ENCODE assay signal across 20 cellular contexts in the genomic region with DNA sequence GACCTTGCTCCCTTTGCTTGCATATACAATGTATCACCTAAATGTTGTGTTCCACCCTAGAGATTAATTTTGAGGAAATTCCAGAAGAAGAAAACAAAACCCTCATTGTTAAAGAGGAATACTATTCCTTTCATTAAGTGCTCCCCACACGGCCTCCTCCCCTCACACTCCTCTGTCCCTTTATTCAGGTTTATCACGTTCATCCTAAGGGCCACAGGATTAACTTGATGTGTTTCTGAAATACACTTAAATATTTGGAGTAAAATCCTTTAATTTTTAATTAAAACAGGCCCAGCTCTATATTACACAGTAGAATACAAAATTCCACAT.
A peak's percentile ranks its signal among the peaks of the same experiment; 100 is the strongest.
DNase-seq lines count a peak whose midpoint lies in the region; ATAC-seq and TF ChIP-seq lines count a peak whose summit lies in the region.
"Had no signal": no experiment of that assay in that cellular context is flagged by ENCODE, and none has a peak within 500 bp of the region (broad histone marks: within the 10 kb centered on the region; RNA-seq: fewer than 3 reads in every experiment).

No MANE protein-coding gene starts in this region.

- DNase-seq in activated naive CD4-positive, alpha-beta T cell treated with anti-CD3 and anti-CD28 coated beads, Interleukin-2, amount 50 U/mL, for 72 hours (ENCODE audit: low spot score in 2 of 2) = no peak
- no peak for DNase-seq in mesothelial cell of epicardium (ENCODE audit: low spot score in 2 of 2, unreplicated experiment in 2 of 2)
- peak; percentile 79 for DNase-seq in testis
- no peak for DNase-seq in mucosa of descending colon
- DNase-seq: AML-193; CD4-positive, alpha-beta T cell; DMS 273 treated with DMSO at 0.1 percent for 48 hours; DMS53; DND-41; EL; GM23248 had no signal

- H3K27me3 Mint-ChIP-seq in activated naive CD4-positive, alpha-beta T cell treated with anti-CD3 and anti-CD28 coated beads, Interleukin-2, amount 50 U/mL, for 24 hours = no peaks in the 10 kb centered on the region
- H3K27me3 Mint-ChIP-seq in activated T-helper 17 cell treated with anti-CD3 and anti-CD28 coated beads, Interleukin-2, amount 50 U/mL, for 72 hours = no peaks in the 10 kb centered on the region
- no peaks in the 10 kb centered on the region for H3K27me3 Mint-ChIP-seq in mesothelial cell of epicardium (ENCODE audit: low read depth)
- H3K27me3 Mint-ChIP-seq: CD4-positive, alpha-beta T cell had no signal

- H3K4me1 Mint-ChIP-seq in activated naive CD4-positive, alpha-beta T cell treated with anti-CD3 and anti-CD28 coated beads, Interleukin-2, amount 50 U/mL, for 24 hours = peaks cover 18% of the 10 kb centered on the region
- peaks cover 4% of the 10 kb centered on the region for H3K4me1 Mint-ChIP-seq in activated T-helper 17 cell treated with anti-CD3 and anti-CD28 coated beads, Interleukin-2, amount 50 U/mL, for 72 hours
- H3K4me1 Mint-ChIP-seq in mesothelial cell of epicardium = peaks cover 15% of the 10 kb centered on the region

- peak overlapping the region; percentile 49 for H3K27ac Mint-ChIP-seq in activated naive CD4-positive, alpha-beta T cell treated with anti-CD3 and anti-CD28 coated beads, Interleukin-2, amount 50 U/mL, for 24 hours
- peak overlapping the region in 1 of 2 donors; percentile 10 for H3K27ac Mint-ChIP-seq in activated naive CD4-positive, alpha-beta T cell treated with anti-CD3 and anti-CD28 coated beads, Interleukin-2, amount 50 U/mL, for 72 hours
- H3K27ac Mint-ChIP-seq in activated T-helper 17 cell treated with anti-CD3 and anti-CD28 coated beads, Interleukin-2, amount 50 U/mL, for 72 hours = peak overlapping the region; percentile 48
- peak overlapping the region; percentile 26 for H3K27ac Mint-ChIP-seq in mesothelial cell of epicardium
- H3K27ac Mint-ChIP-seq: CD4-positive, alpha-beta T cell had no signal

- H3K27me3 ChIP-seq in testis = no peaks in the 10 kb centered on the region

- no peak overlapping the region for H3K4me3 ChIP-seq in testis
- no peak overlapping the region for H3K4me3 ChIP-seq in mucosa of descending colon
- H3K4me3 ChIP-seq: A549, GM12878, GM23248, HAP-1 had no signal

- no peak overlapping the region for H3K4me3 Mint-ChIP-seq in activated naive CD4-positive, alpha-beta T cell treated with anti-CD3 and anti-CD28 coated beads, Interleukin-2, amount 50 U/mL, for 24 hours
- no peak overlapping the region for H3K4me3 Mint-ChIP-seq in activated T-helper 17 cell treated with anti-CD3 and anti-CD28 coated beads, Interleukin-2, amount 50 U/mL, for 72 hours
- H3K4me3 Mint-ChIP-seq in mesothelial cell of epicardium = no peak overlapping the region
- H3K4me3 Mint-ChIP-seq: CD4-positive, alpha-beta T cell had no signal

- TF ChIP-seq CTCF in mesothelial cell of epicardium (IDR thresholded peaks at IDR 0.05; ENCODE audit: unreplicated experiment) (no peak), testis (IDR thresholded peaks at IDR 0.05) (no peak), mucosa of descending colon (IDR thresholded peaks at IDR 0.05) (no peak)

- intact Hi-C loops in testis (cut with DNase I; ENCODE audit: low total_unique reads) = no loop called here
- intact Hi-C loops in mucosa of descending colon (cut with DNase I, micrococcal nuclease) = no loop called here

- H3K9me3 Mint-ChIP-seq in activated naive CD4-positive, alpha-beta T cell treated with anti-CD3 and anti-CD28 coated beads, Interleukin-2, amount 50 U/mL, for 24 hours = no peaks in the 10 kb centered on the region
- H3K9me3 Mint-ChIP-seq in activated naive CD4-positive, alpha-beta T cell treated with anti-CD3 and anti-CD28 coated beads, Interleukin-2, amount 50 U/mL, for 72 hours = no peaks in the 10 kb centered on the region
- H3K9me3 Mint-ChIP-seq in activated T-helper 17 cell treated with anti-CD3 and anti-CD28 coated beads, Interleukin-2, amount 50 U/mL, for 72 hours = no peaks in the 10 kb centered on the region
- H3K9me3 Mint-ChIP-seq in mesothelial cell of epicardium = no peaks in the 10 kb centered on the region
- H3K9me3 Mint-ChIP-seq: CD4-positive, alpha-beta T cell had no signal

- H3K36me3 Mint-ChIP-seq in activated naive CD4-positive, alpha-beta T cell treated with anti-CD3 and anti-CD28 coated beads, Interleukin-2, amount 50 U/mL, for 24 hours = peaks cover 7% of the 10 kb centered on the region
- peaks cover 0 to 12% of the 10 kb centered on the region in 2 donors for H3K36me3 Mint-ChIP-seq in activated naive CD4-positive, alpha-beta T cell treated with anti-CD3 and anti-CD28 coated beads, Interleukin-2, amount 50 U/mL, for 72 hours
- H3K36me3 Mint-ChIP-seq in activated T-helper 17 cell treated with anti-CD3 and anti-CD28 coated beads, Interleukin-2, amount 50 U/mL, for 72 hours (ENCODE audit: low read depth) = peaks cover 4% of the 10 kb centered on the region
- peaks cover 4% of the 10 kb centered on the region for H3K36me3 Mint-ChIP-seq in mesothelial cell of epicardium

- H3K4me1 ChIP-seq in testis (peaks cover 66% of the 10 kb centered on the region), mucosa of descending colon (ENCODE audit: low read depth) (no peaks in the 10 kb centered on the region)
- H3K4me1 ChIP-seq: HAP-1 had no signal

- WGBS in testis, 2 donors = 36 to 53% methylated on average over 2 of the region's 2 CpGs

- TF ChIP-seq POLR2A in testis (IDR thresholded peaks at IDR 0.05) = no peak

- ATAC-seq in activated naive CD4-positive, alpha-beta T cell treated with anti-CD3 and anti-CD28 coated beads, Interleukin-2, amount 50 U/mL, for 72 hours = no peak
- ATAC-seq in activated T-helper 17 cell treated with anti-CD3 and anti-CD28 coated beads, Interleukin-2, amount 50 U/mL, for 72 hours (replicated peaks) = no peak
- ATAC-seq in mucosa of descending colon (no peak), HG03439 (IDR thresholded peaks at IDR 0.05; ENCODE audit: unreplicated experiment) (no peak), GM21528 (IDR thresholded peaks at IDR 0.05; ENCODE audit: low FRiP score, unreplicated experiment) (no peak)
- ATAC-seq: A549, GM12878 had no signal

- no peaks in the 10 kb centered on the region for H3K9me3 ChIP-seq in testis
- no peaks in the 10 kb centered on the region for H3K9me3 ChIP-seq in mucosa of descending colon
- H3K9me3 ChIP-seq: A549, HAP-1 had no signal

- H3K27ac ChIP-seq in testis = peak overlapping the region; percentile 12 to 74
- H3K27ac ChIP-seq: 22Rv1, A549, C4-2B, GM23248 had no signal

- no peaks in the 10 kb centered on the region for H3K36me3 ChIP-seq in testis (ENCODE audit: low read depth, missing control alignments)
- H3K36me3 ChIP-seq in mucosa of descending colon (ENCODE audit: low read depth) = no peaks in the 10 kb centered on the region
- H3K36me3 ChIP-seq: HAP-1 had no signal
